ENCODE assay signal across 13 cellular contexts in the genomic region with DNA sequence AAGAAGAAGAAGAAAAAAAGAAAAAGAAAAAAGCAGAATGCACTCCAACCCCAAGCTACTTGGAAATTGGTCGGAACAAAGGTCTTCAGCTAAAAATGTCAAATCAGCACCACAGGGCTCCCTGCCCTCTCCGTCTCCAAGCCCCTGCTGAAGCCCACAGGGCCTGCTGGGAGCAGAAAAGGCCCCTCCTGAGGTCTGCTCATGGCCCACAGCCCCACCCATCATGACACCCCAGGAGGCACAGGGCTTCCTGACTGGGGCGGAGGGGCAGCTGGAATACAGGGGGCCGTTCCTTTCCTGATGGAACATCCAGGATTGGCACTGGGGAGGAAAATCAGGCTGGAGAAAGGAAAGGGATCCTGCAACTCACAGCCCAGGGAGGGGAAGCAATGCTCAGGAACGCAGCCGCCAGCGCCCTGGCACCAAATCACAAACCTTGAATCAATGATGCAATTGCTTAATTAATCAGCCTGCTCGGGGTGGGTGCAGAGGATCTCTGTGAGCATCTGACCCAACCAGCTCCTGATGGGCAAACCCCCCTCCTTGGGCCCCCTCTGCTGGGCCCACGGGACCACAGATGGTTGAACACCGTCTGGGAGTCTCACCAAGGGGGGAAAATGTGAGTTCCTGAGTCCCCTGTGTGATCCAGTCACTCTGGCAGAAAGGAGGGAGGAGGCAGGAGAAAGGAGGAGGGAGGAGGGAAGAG.
A peak's percentile ranks its signal among the peaks of the same experiment; 100 is the strongest.
DNase-seq lines count a peak whose midpoint lies in the region; ATAC-seq and TF ChIP-seq lines count a peak whose summit lies in the region.
"Had no signal": no experiment of that assay in that cellular context is flagged by ENCODE, and none has a peak within 500 bp of the region (broad histone marks: within the 10 kb centered on the region; RNA-seq: fewer than 3 reads in every experiment).

No MANE protein-coding gene starts in this region.

- H2AFZ ChIP-seq in SK-N-SH (ENCODE audit: low read depth) (no peak overlapping the region), neural cell (ENCODE audit: low read depth, low read length) (no peak overlapping the region)

- H3K4me2 ChIP-seq in SK-N-SH = no peak overlapping the region
- H3K4me2 ChIP-seq in neural cell (ENCODE audit: low read length) = peak overlapping the region; percentile 64

- H3K27me3 ChIP-seq in SK-N-SH (ENCODE audit: insufficient read depth) (no peaks in the 10 kb centered on the region), neural cell (ENCODE audit: insufficient read depth, low read depth, low read length) (no peaks in the 10 kb centered on the region), aorta (ENCODE audit: control insufficient read depth in 1 of 2, insufficient read depth in 2 of 2, low read length in 1 of 2) (no peaks in the 10 kb centered on the region)

- CTCF ChIA-PET in SK-N-SH (lab: Yijun Ruan, JAX) = interaction anchor here (0.6 to 1.2 kb wide), 6 partner anchors 35 to 176 kb away, joined by 3 to 4 read pairs (median 3); no protein-coding TSS in a partner anchor

- H3K27ac ChIP-seq in SK-N-SH (ENCODE audit: low read depth in 2 of 2, low read length in 1 of 2) (peak overlapping the region in 1 of 2 experiments; percentile 97; a peak in 2 of 4 replicates), neural cell (ENCODE audit: low read length) (peak overlapping the region; percentile 75), aorta (ENCODE audit: low read depth in 1 of 2, low read length in 2 of 2) (peak overlapping the region in 1 of 2 donors; percentile 54)
- H3K27ac ChIP-seq: spleen had no signal

- TF ChIP-seq RAD21 in SK-N-SH (IDR thresholded peaks at IDR 0.05; ENCODE audit: low read length) (no peak), neural cell (conservative IDR thresholded peaks at IDR 0.05) (no peak)

- no peaks in the 10 kb centered on the region for H3K36me3 ChIP-seq in SK-N-SH (replicated peaks in 1 of 2; ENCODE audit: control insufficient read depth in 1 of 2, insufficient read depth in 2 of 2, low read length in 1 of 2)
- no peaks in the 10 kb centered on the region for H3K36me3 ChIP-seq in neural cell (ENCODE audit: insufficient read depth, low read length)
- no peaks in the 10 kb centered on the region for H3K36me3 ChIP-seq in aorta (ENCODE audit: control insufficient read depth in 1 of 2, insufficient read depth in 2 of 2, low read length in 1 of 2)
- H3K36me3 ChIP-seq: spleen had no signal

- ATAC-seq in SK-N-SH treated with all-trans-retinoic acid at 6 μM for 48 hours (no peak), aorta (ENCODE audit: low FRiP score) (peak; percentile 74)

- no peaks in the 10 kb centered on the region for H4K20me1 ChIP-seq in SK-N-SH (ENCODE audit: insufficient read depth)
- H4K20me1 ChIP-seq in neural cell (ENCODE audit: insufficient read depth) = no peaks in the 10 kb centered on the region

- H3K4me3 ChIP-seq in SK-N-SH (ENCODE audit: low read depth in 2 of 2, low read length in 1 of 2) (no peak overlapping the region), neural cell (ENCODE audit: low read length) (peak overlapping the region; percentile 63), aorta (ENCODE audit: low read length in 2 of 2) (no peak overlapping the region)
- H3K4me3 ChIP-seq: spleen had no signal

- intact Hi-C loops in aorta (cut with DNase I) = loop anchor here in 1 of 2 donors (5.0 kb wide), 1 partner anchor 157 kb away; the partner anchor contains the start of gene ZNF423

- no peak overlapping the region for H3K9ac ChIP-seq in SK-N-SH
- peak overlapping the region; percentile 46 for H3K9ac ChIP-seq in neural cell (ENCODE audit: low read length)

- H3K9me3 ChIP-seq in SK-N-SH (no peaks in the 10 kb centered on the region), neural cell (ENCODE audit: low read length) (no peaks in the 10 kb centered on the region), aorta (ENCODE audit: control insufficient read depth, low read length) (no peaks in the 10 kb centered on the region)

- H3K9me2 ChIP-seq in SK-N-SH = no peaks in the 10 kb centered on the region
- H3K9me2 ChIP-seq in neural cell (ENCODE audit: insufficient read depth, low read length) = no peaks in the 10 kb centered on the region

- TF ChIP-seq EP300 in SK-N-SH (IDR thresholded peaks at IDR 0.05; ENCODE audit: borderline replicate concordance in 1 of 2, low read depth in 1 of 2, low read length in 1 of 2) = no peak
- no peak for TF ChIP-seq EP300 in neural cell (conservative IDR thresholded peaks at IDR 0.05; ENCODE audit: poor library complexity, severe bottlenecking)

- H3K4me1 ChIP-seq in SK-N-SH (ENCODE audit: control insufficient read depth in 1 of 2, insufficient read depth in 2 of 2, low read depth in 1 of 2, low read length in 1 of 2) (peaks cover 10 to 72% of the 10 kb centered on the region in 2 experiments; a peak in 3 of 4 replicates), aorta (ENCODE audit: control insufficient read depth in 1 of 2, insufficient read depth in 2 of 2, low read length in 2 of 2) (peaks cover 0 to 3% of the 10 kb centered on the region in 2 donors)

- TF ChIP-seq CTCF in SK-N-SH (IDR thresholded peaks at IDR 0.05) (no peak), neural cell (IDR thresholded peaks at IDR 0.05; ENCODE audit: poor library complexity, severe bottlenecking) (no peak)

- H3F3A ChIP-seq in SK-N-SH (replicated peaks; ENCODE audit: insufficient read depth) = no peaks in the 10 kb centered on the region
- H3F3A ChIP-seq in neural cell (ENCODE audit: insufficient read depth, low read length, poor library complexity, severe bottlenecking) = peaks cover 17% of the 10 kb centered on the region

- DNase-seq in SK-N-SH (peak; percentile 55), fibroblast of peridontal ligament (ENCODE audit: extremely low read depth) (peak; percentile 17), aorta (peak; percentile 64 to 81), COLO668 (lab: John Stamatoyannopoulos, UW; ENCODE audit: unreplicated experiment) (no peak), NOMO-1 (lab: John Stamatoyannopoulos, UW; ENCODE audit: unreplicated experiment in 2 of 2) (no peak)
- no peak for DNase-seq in stimulated activated CD4-positive, alpha-beta T cell treated with anti-CD3 and anti-CD28 coated beads, Interleukin-2, amount 100 ng/mL, for 48 hours
- DNase-seq: activated T-cell treated with anti-CD3 and anti-CD28 coated beads for 4 hours; NCI-H774; spleen; stimulated activated naive CD4-positive, alpha-beta T cell treated with Interleukin-2 at 50 U/mL for 16 hours; T-helper 2 cell had no signal

- POLR2A ChIA-PET in SK-N-SH (lab: Yijun Ruan, JAX) = no interaction called here

- H3K79me2 ChIP-seq in SK-N-SH (ENCODE audit: insufficient read depth) (no peaks in the 10 kb centered on the region), neural cell (replicated peaks; ENCODE audit: insufficient read depth, low read length) (no peaks in the 10 kb centered on the region)

- WGBS in SK-N-SH (ENCODE audit: low lambda C conversion rate) = 46% methylated on average over 10 of the region's 10 CpGs
- WGBS in aorta, 2 donors = 3 to 9% methylated on average over 10 of the region's 10 CpGs

TF ChIP-seq in SK-N-SH, 30 proteins besides CTCF, POLR2A, EP300 and RAD21 (continues in another document):
- TF ChIP-seq, protein P1, sequence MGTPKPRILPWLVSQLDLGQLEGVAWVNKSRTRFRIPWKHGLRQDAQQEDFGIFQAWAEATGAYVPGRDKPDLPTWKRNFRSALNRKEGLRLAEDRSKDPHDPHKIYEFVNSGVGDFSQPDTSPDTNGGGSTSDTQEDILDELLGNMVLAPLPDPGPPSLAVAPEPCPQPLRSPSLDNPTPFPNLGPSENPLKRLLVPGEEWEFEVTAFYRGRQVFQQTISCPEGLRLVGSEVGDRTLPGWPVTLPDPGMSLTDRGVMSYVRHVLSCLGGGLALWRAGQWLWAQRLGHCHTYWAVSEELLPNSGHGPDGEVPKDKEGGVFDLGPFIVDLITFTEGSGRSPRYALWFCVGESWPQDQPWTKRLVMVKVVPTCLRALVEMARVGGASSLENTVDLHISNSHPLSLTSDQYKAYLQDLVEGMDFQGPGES (IDR thresholded peaks at IDR 0.05; ENCODE audit: low read depth, low read length) = no peak

TF ChIP-seq in SK-N-SH treated with all-trans-retinoic acid at 6 μM for 48 hours, 23 proteins besides CTCF, POLR2A, EP300 and RAD21 (continues in another document):
- TF ChIP-seq ZNF8 (CRISPR knock-in tag; IDR thresholded peaks at IDR 0.05) (no peak), CREB5 (CRISPR knock-in tag; IDR thresholded peaks at IDR 0.05; ENCODE audit: low read depth) (no peak), ZFP30 (CRISPR knock-in tag; IDR thresholded peaks at IDR 0.05) (no peak), ISL1 (CRISPR knock-in tag; IDR thresholded peaks at IDR 0.05) (no peak)

TF ChIP-seq in neural cell, 6 proteins besides CTCF, POLR2A, EP300 and RAD21:
- TF ChIP-seq EZH2 (IDR thresholded peaks at IDR 0.05; ENCODE audit: borderline replicate concordance, insufficient read depth, low read length, poor library complexity, severe bottlenecking) (no peak), MXI1 (conservative IDR thresholded peaks at IDR 0.05; ENCODE audit: poor library complexity, severe bottlenecking) (no peak), POLR2AphosphoS5 (IDR thresholded peaks at IDR 0.05) (no peak), TAF1 (IDR thresholded peaks at IDR 0.05; ENCODE audit: low read depth) (no peak), SMC3 (conservative IDR thresholded peaks at IDR 0.05; ENCODE audit: poor library complexity) (no peak)
- TF ChIP-seq, protein P2, sequence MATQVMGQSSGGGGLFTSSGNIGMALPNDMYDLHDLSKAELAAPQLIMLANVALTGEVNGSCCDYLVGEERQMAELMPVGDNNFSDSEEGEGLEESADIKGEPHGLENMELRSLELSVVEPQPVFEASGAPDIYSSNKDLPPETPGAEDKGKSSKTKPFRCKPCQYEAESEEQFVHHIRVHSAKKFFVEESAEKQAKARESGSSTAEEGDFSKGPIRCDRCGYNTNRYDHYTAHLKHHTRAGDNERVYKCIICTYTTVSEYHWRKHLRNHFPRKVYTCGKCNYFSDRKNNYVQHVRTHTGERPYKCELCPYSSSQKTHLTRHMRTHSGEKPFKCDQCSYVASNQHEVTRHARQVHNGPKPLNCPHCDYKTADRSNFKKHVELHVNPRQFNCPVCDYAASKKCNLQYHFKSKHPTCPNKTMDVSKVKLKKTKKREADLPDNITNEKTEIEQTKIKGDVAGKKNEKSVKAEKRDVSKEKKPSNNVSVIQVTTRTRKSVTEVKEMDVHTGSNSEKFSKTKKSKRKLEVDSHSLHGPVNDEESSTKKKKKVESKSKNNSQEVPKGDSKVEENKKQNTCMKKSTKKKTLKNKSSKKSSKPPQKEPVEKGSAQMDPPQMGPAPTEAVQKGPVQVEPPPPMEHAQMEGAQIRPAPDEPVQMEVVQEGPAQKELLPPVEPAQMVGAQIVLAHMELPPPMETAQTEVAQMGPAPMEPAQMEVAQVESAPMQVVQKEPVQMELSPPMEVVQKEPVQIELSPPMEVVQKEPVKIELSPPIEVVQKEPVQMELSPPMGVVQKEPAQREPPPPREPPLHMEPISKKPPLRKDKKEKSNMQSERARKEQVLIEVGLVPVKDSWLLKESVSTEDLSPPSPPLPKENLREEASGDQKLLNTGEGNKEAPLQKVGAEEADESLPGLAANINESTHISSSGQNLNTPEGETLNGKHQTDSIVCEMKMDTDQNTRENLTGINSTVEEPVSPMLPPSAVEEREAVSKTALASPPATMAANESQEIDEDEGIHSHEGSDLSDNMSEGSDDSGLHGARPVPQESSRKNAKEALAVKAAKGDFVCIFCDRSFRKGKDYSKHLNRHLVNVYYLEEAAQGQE (IDR thresholded peaks at IDR 0.05; ENCODE audit: borderline replicate concordance) = no peak

Comparison
In these comparisons a context has a peak if more than half of its experiments do, and no peak if none do; other contexts are left out.
1. DNase-seq: peak in SK-N-SH (single experiment), fibroblast of peridontal ligament (single experiment) and aorta (2 of 2); none in stimulated activated CD4-positive, alpha-beta T cell treated with anti-CD3 and anti-CD28 coated beads, Interleukin-2, amount 100 ng/mL, for 48 hours (0 of 2), COLO668 (single experiment) and NOMO-1 (0 of 2).